Comparison of ENCODE assay signal across 8 cellular contexts in the genomic region with DNA sequence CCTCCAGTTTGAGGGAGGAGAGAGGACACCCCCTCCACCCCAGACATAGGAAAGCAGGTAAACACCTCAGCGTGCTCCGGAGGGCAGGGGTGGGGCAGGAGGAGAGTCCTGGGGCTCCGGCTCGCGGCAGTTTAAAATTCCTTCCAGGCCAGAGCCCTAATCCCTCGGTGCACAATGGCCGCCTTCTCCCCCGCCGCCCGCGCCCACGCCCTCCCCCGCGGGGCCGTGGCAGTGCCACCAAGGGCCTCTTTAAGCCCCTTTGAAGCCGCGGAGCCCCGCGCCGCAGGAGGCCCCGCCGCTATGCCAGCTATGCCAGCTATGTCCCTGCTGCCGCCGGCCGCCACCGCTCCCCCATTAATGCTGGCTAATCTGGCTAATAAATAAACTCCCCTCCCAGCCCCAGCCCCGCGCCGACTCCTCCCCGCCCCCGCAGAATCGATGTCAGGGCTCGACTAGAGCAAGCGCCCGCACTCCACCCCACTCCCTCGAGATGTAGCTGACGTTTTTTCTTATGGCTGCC.
DNase-seq lines count a peak whose midpoint lies in the region; ATAC-seq and TF ChIP-seq lines count a peak whose summit lies in the region.

No MANE protein-coding gene starts in this region.

- no peak overlapping the region for H3K27ac Mint-ChIP-seq in CD4-positive, alpha-beta memory T cell
- H3K27ac Mint-ChIP-seq in chondrocyte (ENCODE audit: unreplicated experiment) = no peak overlapping the region

- H3K9ac ChIP-seq in HUES48 (ENCODE audit: low read depth, low read length) = peak overlapping the region; percentile 48

- no peak overlapping the region for H3K27ac ChIP-seq in CD4-positive, alpha-beta memory T cell (ENCODE audit: low read depth, low read length)
- H3K27ac ChIP-seq in HUES48 (ENCODE audit: low read depth, low read length) = peak overlapping the region; percentile 94

- POLR2A ChIA-PET in CD4-positive, alpha-beta memory T cell (lab: Charles Lee; ENCODE audit: partially characterized antibody) = no interaction called here

- peaks cover 12% of the 10 kb centered on the region for H3K4me1 ChIP-seq in CD4-positive, alpha-beta memory T cell (ENCODE audit: insufficient read depth, low read length)
- H3K4me1 ChIP-seq in HUES48 (ENCODE audit: control insufficient read depth, insufficient read depth, low read length) = peaks cover 46% of the 10 kb centered on the region

- no peak overlapping the region for H3K4me3 ChIP-seq in CD4-positive, alpha-beta memory T cell (ENCODE audit: low read length in 2 of 2)
- H3K4me3 ChIP-seq in HUES48 (ENCODE audit: low read depth, low read length) = peak overlapping the region; percentile 59

- no peaks in the 10 kb centered on the region for H3K36me3 ChIP-seq in CD4-positive, alpha-beta memory T cell (ENCODE audit: insufficient read depth, low read length)
- H3K36me3 ChIP-seq in HUES48 (ENCODE audit: control insufficient read depth, insufficient read depth, low read length) = no peaks in the 10 kb centered on the region

- no peak for DNase-seq in CD4-positive, alpha-beta memory T cell
- DNase-seq in chondrocyte (ENCODE audit: low spot score) = peak; percentile 72
- DNase-seq in mucosa of gallbladder (ENCODE audit: low spot score) = peak; percentile 80
- DNase-seq in NOMO-1 (lab: John Stamatoyannopoulos, UW; ENCODE audit: unreplicated experiment in 2 of 2) = no peak
- no peak for DNase-seq in HuH-7.5 (ENCODE audit: low spot score)

- peaks cover 0 to 5% (median 3%) of the 10 kb centered on the region in 4 donors for H3K4me1 Mint-ChIP-seq in CD4-positive, alpha-beta memory T cell
- H3K4me1 Mint-ChIP-seq in chondrocyte (ENCODE audit: low read depth) = peaks cover 42% of the 10 kb centered on the region

- H3K9me3 ChIP-seq in CD4-positive, alpha-beta memory T cell (ENCODE audit: control insufficient read depth in 1 of 2, low read length in 2 of 2) = no peaks in the 10 kb centered on the region
- H3K9me3 ChIP-seq in HUES48 (ENCODE audit: control insufficient read depth, insufficient read depth, low read length) = no peaks in the 10 kb centered on the region

- H3K27me3 ChIP-seq in CD4-positive, alpha-beta memory T cell (ENCODE audit: insufficient read depth, low read length) = peaks cover 20% of the 10 kb centered on the region
- H3K27me3 ChIP-seq in HUES48 (ENCODE audit: control insufficient read depth, insufficient read depth, low read length) = peaks cover 18% of the 10 kb centered on the region

- TF ChIP-seq CTCF in chondrocyte (IDR thresholded peaks at IDR 0.05) = no peak

- ATAC-seq in HG03135 (IDR thresholded peaks at IDR 0.05; ENCODE audit: unreplicated experiment) (no peak), HG03025 (IDR thresholded peaks at IDR 0.05; ENCODE audit: low FRiP score, unreplicated experiment) (no peak)

- peak overlapping the region in 6 of 8 donors; percentile 31 to 76 (median 62) for H3K4me3 Mint-ChIP-seq in CD4-positive, alpha-beta memory T cell
- peak overlapping the region; percentile 48 for H3K4me3 Mint-ChIP-seq in chondrocyte (ENCODE audit: unreplicated experiment)

- peaks cover 0 to 2% (median 0%) of the 10 kb centered on the region in 8 donors for H3K9me3 Mint-ChIP-seq in CD4-positive, alpha-beta memory T cell
- no peaks in the 10 kb centered on the region for H3K9me3 Mint-ChIP-seq in chondrocyte (ENCODE audit: low read depth)

- CTCF ChIA-PET in CD4-positive, alpha-beta memory T cell (lab: Charles Lee; ENCODE audit: partially characterized antibody) = no interaction called here

- no peaks in the 10 kb centered on the region for H3K36me3 Mint-ChIP-seq in CD4-positive, alpha-beta memory T cell
- H3K36me3 Mint-ChIP-seq in chondrocyte (ENCODE audit: low read depth) = no peaks in the 10 kb centered on the region

- peaks cover 23 to 42% of the 10 kb centered on the region in 2 donors for H3K27me3 Mint-ChIP-seq in CD4-positive, alpha-beta memory T cell
- H3K27me3 Mint-ChIP-seq in chondrocyte (ENCODE audit: low read depth) = no peaks in the 10 kb centered on the region

- intact Hi-C loops in CD4-positive, alpha-beta memory T cell (cut with micrococcal nuclease) = no loop called here

Comparison
In these comparisons a context has a peak if more than half of its experiments do, and no peak if none do; other contexts are left out.
1. DNase-seq: peak in chondrocyte (single experiment) and mucosa of gallbladder (single experiment); none in CD4-positive, alpha-beta memory T cell (0 of 5), NOMO-1 (0 of 2) and HuH-7.5 (single experiment).